Comparison of ENCODE assay signal across 14 cellular contexts in the genomic region with DNA sequence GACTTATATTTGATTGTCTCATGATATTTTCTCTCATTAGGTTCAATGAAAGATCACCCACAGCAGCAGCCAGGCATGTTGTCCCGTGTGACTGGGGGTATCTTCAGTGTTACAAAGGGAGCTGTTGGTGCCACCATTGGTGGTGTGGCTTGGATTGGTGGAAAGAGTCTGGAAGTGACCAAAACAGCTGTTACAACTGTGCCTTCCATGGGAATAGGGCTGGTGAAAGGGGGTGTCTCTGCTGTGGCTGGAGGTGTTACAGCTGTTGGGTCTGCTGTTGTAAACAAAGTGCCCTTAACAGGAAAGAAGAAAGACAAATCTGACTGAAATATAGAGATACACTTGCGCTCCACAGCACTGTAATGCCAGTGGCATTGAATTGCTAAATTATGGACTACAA.
"Had no signal": no experiment of that assay in that cellular context is flagged by ENCODE, and none has a peak within 500 bp of the region (broad histone marks: within the 10 kb centered on the region; RNA-seq: fewer than 3 reads in every experiment).

No MANE protein-coding gene starts in this region.

- ATAC-seq: activated T-helper 17 cell treated with anti-CD3 and anti-CD28 coated beads, Interleukin-2, amount 50 U/mL, for 72 hours; stimulated activated memory B cell treated with anti-CD40 and anti-IgM and Interleukin-4, amounts not matched to agents 10 μg/mL and 1 μg/mL and 100 μg/mL, for 72 hours had no signal

- H3K4me2 ChIP-seq: neural progenitor cell had no signal

- H3K9me3 Mint-ChIP-seq: activated T-helper 17 cell treated with anti-CD3 and anti-CD28 coated beads, Interleukin-2, amount 50 U/mL, for 72 hours; brain; central memory CD8-positive, alpha-beta T cell; neural progenitor cell; stimulated activated memory B cell treated with anti-CD40 and anti-IgM and Interleukin-4, amounts not matched to agents 10 μg/mL and 1 μg/mL and 100 μg/mL, for 72 hours had no signal

- H3K4me3 Mint-ChIP-seq: activated T-helper 17 cell treated with anti-CD3 and anti-CD28 coated beads, Interleukin-2, amount 50 U/mL, for 72 hours; brain; central memory CD8-positive, alpha-beta T cell; neural progenitor cell; stimulated activated memory B cell treated with anti-CD40 and anti-IgM and Interleukin-4, amounts not matched to agents 10 μg/mL and 1 μg/mL and 100 μg/mL, for 72 hours had no signal

- H3K27me3 ChIP-seq: neural progenitor cell, ovary had no signal

- H3K27ac Mint-ChIP-seq: brain; neural progenitor cell; stimulated activated memory B cell treated with anti-CD40 and anti-IgM and Interleukin-4, amounts not matched to agents 10 μg/mL and 1 μg/mL and 100 μg/mL, for 72 hours had no signal

- H3K9me3 ChIP-seq: ovary had no signal

- H3K4me3 ChIP-seq: neural progenitor cell, ovary had no signal

- H3K9ac ChIP-seq: neural progenitor cell had no signal

- H3K4me1 ChIP-seq: neural progenitor cell had no signal

- FAIRE-seq: frontal cortex had no signal

- H3K27ac ChIP-seq: epithelial cell of prostate, neural progenitor cell, ovary had no signal

- H3K36me3 ChIP-seq: neural progenitor cell, ovary had no signal

- H2AFZ ChIP-seq: neural progenitor cell had no signal

- H3K27me3 Mint-ChIP-seq: activated T-helper 17 cell treated with anti-CD3 and anti-CD28 coated beads, Interleukin-2, amount 50 U/mL, for 72 hours; brain; central memory CD8-positive, alpha-beta T cell; stimulated activated memory B cell treated with anti-CD40 and anti-IgM and Interleukin-4, amounts not matched to agents 10 μg/mL and 1 μg/mL and 100 μg/mL, for 72 hours had no signal

- DNase-seq: activated naive CD4-positive, alpha-beta T cell treated with Interleukin-2 at 50 U/mL for 16 hours; amniotic stem cell; effector CD8-positive, alpha-beta T cell; head of caudate nucleus; mesendoderm; ovary; T-helper 9 cell had no signal
